In genomic region chr7:149885191-149886017, GRCh38 we compare ENCODE assay signal across 1 cellular context.
TF ChIP-seq lines count a peak whose summit lies in the region.

No MANE protein-coding gene starts in this region.

TF ChIP-seq in GM23338, 12 proteins besides CTCF, POLR2A, EP300 and RAD21 (continued from another document):
- TF ChIP-seq ZNF462 (CRISPR knock-in tag; IDR thresholded peaks at IDR 0.05) (no peak), POLR2AphosphoS5 (IDR thresholded peaks at IDR 0.05; ENCODE audit: low read depth) (no peak)
TF ChIP-seq in GM23338: peak in this region for 0.
